ENCODE assay signal across 17 cellular contexts in genomic region chr18:48361801-48362200, GRCh38. TPM values are rescaled to one million over a fixed set of nuclear protein-coding genes. Genes with fewer than 3 reads are reported as not detected.
DNase-seq lines count a peak whose midpoint lies in the region; ATAC-seq and TF ChIP-seq lines count a peak whose summit lies in the region.
"Had no signal": no experiment of that assay in that cellular context is flagged by ENCODE, and none has a peak within 500 bp of the region (broad histone marks: within the 10 kb centered on the region; RNA-seq: fewer than 3 reads in every experiment).

No MANE protein-coding gene starts in this region.

- no peak for TF ChIP-seq POLR2A in suprapubic skin (IDR thresholded peaks at IDR 0.05)

- H3K27ac ChIP-seq in right atrium auricular region (no peak overlapping the region), suprapubic skin (no peak overlapping the region)
- H3K27ac ChIP-seq: HL-60 had no signal

- intact Hi-C loops in cardiac septum (cut with DNase I), result no loop called here

- WGBS in suprapubic skin, result 81% methylated on average over 3 of the region's 4 CpGs

- H3K36me3 ChIP-seq in right atrium auricular region, result no peaks in the 10 kb centered on the region
- H3K36me3 ChIP-seq in suprapubic skin, result no peaks in the 10 kb centered on the region

- TF ChIP-seq CTCF in right atrium auricular region (IDR thresholded peaks at IDR 0.05) (no peak), suprapubic skin (IDR thresholded peaks at IDR 0.05) (no peak)

- DNase-seq in right atrium auricular region (ENCODE audit: low spot score) (peak; percentile 53), cardiac septum (ENCODE audit: low spot score) (no peak), ecto neural progenitor cell (ENCODE audit: low spot score) (peak; percentile 31), mesenteric fat pad (ENCODE audit: low spot score) (peak; percentile 55), NCI-H510A treated with DMSO at 0.1 percent for 48 hours (lab: John Stamatoyannopoulos, UW) (no peak), Ammon's horn (ENCODE audit: low spot score) (no peak), suprapubic skin (ENCODE audit: low spot score in 2 of 2) (no peak)
- DNase-seq: ACHN; C1 segment of cervical spinal cord; Calu3; CD4-positive, alpha-beta T cell; DMS 273 treated with DMSO at 0.1 percent for 48 hours had no signal

- peaks cover 0 to 4% of the 10 kb centered on the region in 2 donors for H3K9me3 ChIP-seq in right atrium auricular region
- H3K9me3 ChIP-seq in suprapubic skin, result no peaks in the 10 kb centered on the region

- no peak overlapping the region for H3K4me3 ChIP-seq in right atrium auricular region
- H3K4me3 ChIP-seq in suprapubic skin, result no peak overlapping the region
- H3K4me3 ChIP-seq: GM12878 had no signal

- TF ChIP-seq EP300 in suprapubic skin (IDR thresholded peaks at IDR 0.05), result no peak

- no peak for ATAC-seq in HG02981 (IDR thresholded peaks at IDR 0.05; ENCODE audit: unreplicated experiment)
- ATAC-seq: GM12878 had no signal

- H3K27me3 ChIP-seq in right atrium auricular region (no peaks in the 10 kb centered on the region), suprapubic skin (no peaks in the 10 kb centered on the region)

- H3K4me1 ChIP-seq in right atrium auricular region, result no peaks in the 10 kb centered on the region
- H3K4me1 ChIP-seq in suprapubic skin, result peaks cover 8% of the 10 kb centered on the region

RNA-seq across cellular contexts. Expression of gene ZBTB7C, which starts 47.4 kb away (rescaled TPM):
- total RNA-seq in right atrium auricular region (1 to 10 TPM; 1.8 to 7.7 TPM), cardiac septum (8.0 TPM), mesenteric fat pad (14.2 TPM), suprapubic skin (10 to 100 TPM; 26.0 to 50.6 (median 46.2) TPM)
- total RNA-seq: B cell; Calu3; CD4-positive, alpha-beta T cell; G401 had no signal

Comparison
In these comparisons a context has a peak if more than half of its experiments do, and no peak if none do; other contexts are left out.
1. DNase-seq: peak in right atrium auricular region (single experiment), ecto neural progenitor cell (single experiment) and mesenteric fat pad (single experiment); none in cardiac septum (single experiment), NCI-H510A treated with DMSO at 0.1 percent for 48 hours (single experiment), Ammon's horn (single experiment) and suprapubic skin (0 of 2).